In the genomic region with DNA sequence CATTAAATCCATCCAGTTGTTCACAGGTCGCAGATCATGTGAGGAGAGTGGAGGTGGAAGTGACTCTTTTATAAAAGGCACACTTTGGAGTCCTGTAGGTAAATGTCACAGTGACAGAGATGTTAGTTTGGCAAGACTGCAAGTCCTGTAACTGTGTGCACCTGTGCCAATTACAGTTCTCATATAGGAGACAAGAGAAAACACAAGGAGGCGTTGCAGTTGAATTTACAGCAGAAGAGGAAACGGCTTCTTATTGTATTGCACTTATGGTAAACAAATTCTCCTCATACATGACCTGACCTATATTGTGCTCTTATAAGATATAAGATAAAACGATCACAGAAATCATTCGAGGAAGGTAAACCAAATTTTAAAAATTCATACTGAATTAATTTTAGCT, we compare ENCODE assay signal across 26 cellular contexts.
A peak's percentile ranks its signal among the peaks of the same experiment; 100 is the strongest.
DNase-seq lines count a peak whose midpoint lies in the region; ATAC-seq, FAIRE-seq and TF ChIP-seq lines count a peak whose summit lies in the region.
"Had no signal": no experiment of that assay in that cellular context is flagged by ENCODE, and none has a peak within 500 bp of the region (broad histone marks: within the 10 kb centered on the region; RNA-seq: fewer than 3 reads in every experiment).

No MANE protein-coding gene starts in this region.

- no peak overlapping the region for H3K4me2 ChIP-seq in OCI-LY1 (ENCODE audit: low read length)
- H3K4me2 ChIP-seq: smooth muscle cell had no signal

- 45 to 61% (median 52%) methylated on average over 5 of the region's 5 CpGs for WGBS in small intestine, 3 donors
- 52 to 53% methylated on average over 5 of the region's 5 CpGs for WGBS in body of pancreas, 2 donors

- DNase-seq in NCI-H510A treated with DMSO at 0.1 percent for 48 hours (lab: John Stamatoyannopoulos, UW), result peak; percentile 13
- DNase-seq in NCI-H510A (lab: John Stamatoyannopoulos, UW), result no peak
- peak; percentile 19 for DNase-seq in NCI-H146 treated with DMSO at 0.1 percent for 48 hours (lab: John Stamatoyannopoulos, UW; ENCODE audit: unreplicated experiment)
- DNase-seq in epithelial cell of esophagus (ENCODE audit: low read depth), result peak; percentile 4
- DNase-seq in small intestine, result no peak
- DNase-seq in body of pancreas, result no peak
- no peak for DNase-seq in GM03348 (ENCODE audit: low spot score)
- DNase-seq: activated CD4-positive, alpha-beta T cell treated with anti-CD3 and anti-CD28 coated beads, Interleukin-2, amount 10 ng/mL, durations not matched to agents 7 days and 5 days; activated naive CD4-positive, alpha-beta T cell treated with Interleukin-2 at 50 U/mL for 16 hours; activated T-cell treated with anti-CD3 and anti-CD28 coated beads, Interleukin-2, amount 50 U/mL, for 48 hours; DMS79; H7; hypothalamus; KG1; mesendoderm; naive thymus-derived CD4-positive, alpha-beta T cell; NCI-H2171 treated with DMSO at 0.1 percent for 48 hours; nucleus accumbens; stimulated activated CD4-positive, alpha-beta T cell treated with anti-CD3 and anti-CD28 coated beads, Interleukin-2, amount 100 ng/mL, for 24 hours; upper lobe of right lung had no signal

- no peak for FAIRE-seq in small intestine (lab: Jason Lieb, UNC)
- FAIRE-seq: endometrium, GM12892, HTR-8/SVneo had no signal

- H3K4me3 ChIP-seq in OCI-LY1 (ENCODE audit: low read depth, low read length, poor library complexity, severe bottlenecking) (no peak overlapping the region), epithelial cell of esophagus (ENCODE audit: low read length) (no peak overlapping the region), small intestine (ENCODE audit: low read depth in 1 of 2, low read length in 2 of 2) (no peak overlapping the region), body of pancreas (no peak overlapping the region)
- H3K4me3 ChIP-seq: smooth muscle cell, upper lobe of right lung had no signal

- H3K9me3 ChIP-seq in OCI-LY1 (ENCODE audit: low read length) (no peaks in the 10 kb centered on the region), small intestine (ENCODE audit: control insufficient read depth, low read depth) (no peaks in the 10 kb centered on the region), body of pancreas (no peaks in the 10 kb centered on the region)
- H3K9me3 ChIP-seq: upper lobe of right lung had no signal

- TF ChIP-seq CTCF in OCI-LY1 (IDR thresholded peaks at IDR 0.05; ENCODE audit: low read length), result 0 out of 2 replicates have a peak, but pooled peaks have one; percentile 5
- TF ChIP-seq CTCF in epithelial cell of esophagus (IDR thresholded peaks at IDR 0.05; ENCODE audit: insufficient read depth, low read depth, low read length, missing control alignments), result no peak
- no peak for TF ChIP-seq CTCF in body of pancreas (IDR thresholded peaks at IDR 0.05)

- no peaks in the 10 kb centered on the region for H3K36me3 ChIP-seq in OCI-LY1 (ENCODE audit: insufficient read depth, low read length)
- H3K36me3 ChIP-seq in small intestine (ENCODE audit: control insufficient read depth in 2 of 2, insufficient read depth in 2 of 2, low read length in 2 of 2), result no peaks in the 10 kb centered on the region
- no peaks in the 10 kb centered on the region for H3K36me3 ChIP-seq in body of pancreas (replicated peaks in 1 of 2; ENCODE audit: insufficient read depth in 1 of 2, low read depth in 2 of 2)
- H3K36me3 ChIP-seq: upper lobe of right lung had no signal

- H3F3A ChIP-seq in OCI-LY1 (ENCODE audit: insufficient read depth, low read length), result no peaks in the 10 kb centered on the region

- H3K9me2 ChIP-seq in OCI-LY1 (ENCODE audit: low read depth, low read length), result no peaks in the 10 kb centered on the region

- intact Hi-C loops in body of pancreas (cut with DNase I), result no loop called here

- no peak overlapping the region for H3K9ac ChIP-seq in OCI-LY1 (ENCODE audit: low read length)

- no peaks in the 10 kb centered on the region for H3K79me2 ChIP-seq in OCI-LY1 (ENCODE audit: insufficient read depth, low read length)

- H3K4me1 ChIP-seq in OCI-LY1 (ENCODE audit: insufficient read depth, low read length, severe bottlenecking), result no peaks in the 10 kb centered on the region
- H3K4me1 ChIP-seq in small intestine (ENCODE audit: control insufficient read depth in 2 of 2, insufficient read depth in 1 of 2, low read depth in 1 of 2, low read length in 1 of 2), result no peaks in the 10 kb centered on the region
- no peaks in the 10 kb centered on the region for H3K4me1 ChIP-seq in body of pancreas
- H3K4me1 ChIP-seq: upper lobe of right lung had no signal

- H3K27me3 ChIP-seq in OCI-LY1 (ENCODE audit: insufficient read depth, low read length), result no peaks in the 10 kb centered on the region
- no peaks in the 10 kb centered on the region for H3K27me3 ChIP-seq in small intestine (ENCODE audit: control insufficient read depth in 2 of 2, insufficient read depth in 2 of 2, low read length in 2 of 2)
- no peaks in the 10 kb centered on the region for H3K27me3 ChIP-seq in body of pancreas
- H3K27me3 ChIP-seq: upper lobe of right lung had no signal

- TF ChIP-seq POLR2A in body of pancreas (IDR thresholded peaks at IDR 0.05), result no peak

- no peak overlapping the region for H2AFZ ChIP-seq in OCI-LY1 (ENCODE audit: low read length)

- H3K27ac ChIP-seq in OCI-LY1 (ENCODE audit: low read depth, low read length, poor library complexity, severe bottlenecking), result no peak overlapping the region
- no peak overlapping the region for H3K27ac ChIP-seq in small intestine (ENCODE audit: low read depth in 1 of 2, low read length in 1 of 2)
- H3K27ac ChIP-seq in body of pancreas, result no peak overlapping the region
- H3K27ac ChIP-seq: upper lobe of right lung had no signal

- H4K20me1 ChIP-seq in OCI-LY1 (ENCODE audit: insufficient read depth, low read length), result no peaks in the 10 kb centered on the region

- no peak for ATAC-seq in body of pancreas
- ATAC-seq: left lobe of liver; naive thymus-derived CD4-positive, alpha-beta T cell; upper lobe of right lung had no signal

Comparison
In these comparisons a context has a peak if more than half of its experiments do, and no peak if none do; other contexts are left out.
1. DNase-seq: peak in NCI-H510A treated with DMSO at 0.1 percent for 48 hours (single experiment), NCI-H146 treated with DMSO at 0.1 percent for 48 hours (single experiment) and epithelial cell of esophagus (single experiment); none in NCI-H510A (single experiment), small intestine (single experiment), body of pancreas (0 of 4) and GM03348 (single experiment).